17 cellular contexts compared by ENCODE assay signal in genomic region chr14:74241611-74242005, GRCh38. TPM values are rescaled to one million over a fixed set of nuclear protein-coding genes. Genes with fewer than 3 reads are reported as not detected.
DNase-seq lines count a peak whose midpoint lies in the region; ATAC-seq, FAIRE-seq and TF ChIP-seq lines count a peak whose summit lies in the region.
"Had no signal": no experiment of that assay in that cellular context is flagged by ENCODE, and none has a peak within 500 bp of the region (broad histone marks: within the 10 kb centered on the region; RNA-seq: fewer than 3 reads in every experiment).

No MANE protein-coding gene starts in this region.

- no peak for FAIRE-seq in H54 (lab: Jason Lieb, UNC)

- TF ChIP-seq EP300 in transverse colon (IDR thresholded peaks at IDR 0.05; ENCODE audit: low read depth) = no peak

- no peak overlapping the region for H3K27ac Mint-ChIP-seq in activated naive CD8-positive, alpha-beta T cell treated with anti-CD3 and anti-CD28 coated beads for 36 hours
- H3K27ac Mint-ChIP-seq in type B pancreatic cell = no peak overlapping the region

- peak overlapping the region; percentile 29 for H3K4me3 Mint-ChIP-seq in activated naive CD8-positive, alpha-beta T cell treated with anti-CD3 and anti-CD28 coated beads for 36 hours
- H3K4me3 Mint-ChIP-seq in type B pancreatic cell = peak overlapping the region; percentile 77

- H3K36me3 Mint-ChIP-seq in activated naive CD8-positive, alpha-beta T cell treated with anti-CD3 and anti-CD28 coated beads for 36 hours = no peaks in the 10 kb centered on the region
- H3K36me3 Mint-ChIP-seq in type B pancreatic cell = no peaks in the 10 kb centered on the region

- peaks cover 94% of the 10 kb centered on the region for H3K27me3 Mint-ChIP-seq in activated naive CD8-positive, alpha-beta T cell treated with anti-CD3 and anti-CD28 coated beads for 36 hours
- peaks cover 94% of the 10 kb centered on the region for H3K27me3 Mint-ChIP-seq in type B pancreatic cell

- DNase-seq in heart right ventricle = no peak
- DNase-seq in left cardiac atrium = no peak
- DNase-seq in activated naive CD8-positive, alpha-beta T cell treated with anti-CD3 and anti-CD28 coated beads for 36 hours = no peak
- DNase-seq in lower lobe of right lung = no peak
- no peak for DNase-seq in type B pancreatic cell (ENCODE audit: extremely low spot score, unreplicated experiment)
- DNase-seq in transverse colon = no peak
- no peak for DNase-seq in NCI-H2081 treated with DMSO at 0.1 percent for 48 hours (lab: John Stamatoyannopoulos, UW)
- no peak for DNase-seq in H54 (ENCODE audit: insufficient read length, low spot score)
- DNase-seq: MG63; NCI-H510A treated with DMSO at 0.1 percent for 48 hours; stimulated activated CD4-positive, alpha-beta T cell treated with anti-CD3 and anti-CD28 coated beads, Interleukin-12 subunit alpha, Interleukin-12 subunit beta, amount 100 ng/mL, for 4 hours; stimulated activated CD8-positive, alpha-beta memory T cell treated with anti-CD3 and anti-CD28 coated beads, Interleukin-4, amount 100 ng/mL, for 48 hours had no signal

- H3K27ac ChIP-seq in heart right ventricle (no peak overlapping the region), lower lobe of right lung (no peak overlapping the region), transverse colon (no peak overlapping the region)
- H3K27ac ChIP-seq: BLaER1 treated with 17β-estradiol and CSF1 and Interleukin-3, amounts not matched to agents 10 nM and 100 nM had no signal

- intact Hi-C loops in heart right ventricle (cut with DNase I) (no loop called here), left cardiac atrium (cut with DNase I) (no loop called here), lower lobe of right lung (cut with DNase I) (no loop called here), transverse colon (cut with DNase I; ENCODE audit: low total_unique reads) (no loop called here)

- in situ Hi-C loops in transverse colon (cut with MboI; ENCODE audit: low pct_ligation_motif_present in 1 of 4, low pct_unique_long_range_greater_than_20kb in 1 of 4, low sequenced_read_pairs in 3 of 4) = no loop called here

- H3K9me3 Mint-ChIP-seq in activated naive CD8-positive, alpha-beta T cell treated with anti-CD3 and anti-CD28 coated beads for 36 hours = no peaks in the 10 kb centered on the region
- H3K9me3 Mint-ChIP-seq in type B pancreatic cell = peaks cover 4% of the 10 kb centered on the region

- H3K9me3 ChIP-seq in heart right ventricle = no peaks in the 10 kb centered on the region
- H3K9me3 ChIP-seq in lower lobe of right lung = no peaks in the 10 kb centered on the region
- H3K9me3 ChIP-seq in transverse colon = no peaks in the 10 kb centered on the region
- H3K9me3 ChIP-seq: MG63 had no signal

- TF ChIP-seq CTCF in heart right ventricle (IDR thresholded peaks at IDR 0.05) (no peak), lower lobe of right lung (IDR thresholded peaks at IDR 0.05) (no peak), type B pancreatic cell (conservative IDR thresholded peaks at IDR 0.05) (no peak), transverse colon (IDR thresholded peaks at IDR 0.05) (no peak)

- peaks cover 9% of the 10 kb centered on the region for H3K4me1 Mint-ChIP-seq in activated naive CD8-positive, alpha-beta T cell treated with anti-CD3 and anti-CD28 coated beads for 36 hours
- no peaks in the 10 kb centered on the region for H3K4me1 Mint-ChIP-seq in type B pancreatic cell (ENCODE audit: unreplicated experiment)

- ATAC-seq in heart right ventricle (no peak), left cardiac atrium (no peak), lower lobe of right lung (no peak)

- H3K27me3 ChIP-seq in heart right ventricle (peaks cover 43 to 98% (median 96%) of the 10 kb centered on the region in 7 donors), lower lobe of right lung (ENCODE audit: low read depth) (peaks cover 95% of the 10 kb centered on the region), transverse colon (peaks cover 97% of the 10 kb centered on the region)

- H3K4me3 ChIP-seq in heart right ventricle (peak overlapping the region in 6 of 10 donors; percentile 21 to 45 (median 40)), lower lobe of right lung (peak overlapping the region; percentile 42), transverse colon (peak overlapping the region in 1 of 4 donors; percentile 26)
- H3K4me3 ChIP-seq: MG63 had no signal

- no peak for TF ChIP-seq POLR2A in transverse colon (IDR thresholded peaks at IDR 0.05)
- TF ChIP-seq POLR2A in H54 (IDR thresholded peaks at IDR 0.05; ENCODE audit: low read depth, low read length) = no peak

- peaks cover 11 to 32% (median 24%) of the 10 kb centered on the region in 9 donors for H3K4me1 ChIP-seq in heart right ventricle
- peaks cover 23% of the 10 kb centered on the region for H3K4me1 ChIP-seq in lower lobe of right lung
- H3K4me1 ChIP-seq in transverse colon = peaks cover 14 to 27% (median 20%) of the 10 kb centered on the region in 4 donors
- H3K4me1 ChIP-seq: BLaER1 treated with 17β-estradiol and CSF1 and Interleukin-3, amounts not matched to agents 10 nM and 100 nM had no signal

- 7 to 8% methylated on average over 16 of the region's 16 CpGs for WGBS in heart right ventricle, 2 donors
- WGBS in transverse colon (ENCODE audit: low coverage in 1 of 2), 2 donors = 10 to 13% methylated on average over 8 to 16 of the region's 16 CpGs

- no peaks in the 10 kb centered on the region for H3K36me3 ChIP-seq in heart right ventricle
- H3K36me3 ChIP-seq in lower lobe of right lung = no peaks in the 10 kb centered on the region
- no peaks in the 10 kb centered on the region for H3K36me3 ChIP-seq in transverse colon
- H3K36me3 ChIP-seq: BLaER1 treated with 17β-estradiol and CSF1 and Interleukin-3, amounts not matched to agents 10 nM and 100 nM; MG63 had no signal

RNA-seq across cellular contexts. Expression of gene VSX2, which starts 2.4 kb away (rescaled TPM):
- total RNA-seq in heart right ventricle (not detected), left cardiac atrium (not detected), lower lobe of right lung (not detected), type B pancreatic cell (ENCODE audit: low replicate concordance) (0.12 TPM in 1 of 2 replicates, not detected in the other), transverse colon (not detected)
- not detected for polyA plus RNA-seq in heart right ventricle
- not detected for total RNA-seq in activated naive CD8-positive, alpha-beta T cell treated with anti-CD3 and anti-CD28 coated beads for 36 hours
- total RNA-seq: cardiac septum, myocyte, RPMI7951 had no signal
- polyA plus RNA-seq: esophagus had no signal
